Comparison of ENCODE assay signal across 16 cellular contexts in the genomic region with DNA sequence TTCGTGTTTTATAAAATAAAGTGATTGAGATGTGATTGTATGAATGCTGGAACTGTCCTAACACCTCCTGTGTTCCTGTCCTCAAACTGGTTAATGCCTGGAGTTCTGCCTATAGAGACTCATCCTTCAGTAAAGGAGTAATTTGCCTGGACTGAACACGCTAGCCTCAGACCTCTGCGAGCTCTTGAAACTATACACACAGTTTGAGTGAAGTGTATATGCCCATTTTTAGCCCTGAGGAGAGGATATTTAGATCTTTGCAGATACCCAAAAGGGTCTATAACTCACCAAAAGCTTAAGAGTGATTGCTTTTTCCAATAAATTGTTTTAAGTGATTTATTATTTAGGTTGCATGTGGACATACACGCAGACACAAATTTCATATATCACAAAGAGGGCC. TPM values are rescaled to one million over a fixed set of nuclear protein-coding genes. Genes with fewer than 3 reads are reported as not detected.
DNase-seq lines count a peak whose midpoint lies in the region; TF ChIP-seq lines count a peak whose summit lies in the region.
"Had no signal": no experiment of that assay in that cellular context is flagged by ENCODE, and none has a peak within 500 bp of the region (broad histone marks: within the 10 kb centered on the region; RNA-seq: fewer than 3 reads in every experiment).

No MANE protein-coding gene starts in this region.

- H2AFZ ChIP-seq in Karpas-422 (ENCODE audit: low read length) (no peak overlapping the region), SU-DHL-6 (ENCODE audit: low read depth, low read length, severe bottlenecking) (no peak overlapping the region)
- H2AFZ ChIP-seq: GM23248 had no signal

- peaks cover 40% of the 10 kb centered on the region for H3F3A ChIP-seq in DOHH2 (ENCODE audit: control insufficient read depth, insufficient read depth)
- peaks cover 62% of the 10 kb centered on the region for H3F3A ChIP-seq in SU-DHL-6 (ENCODE audit: insufficient read depth)

- H3K36me3 ChIP-seq in DOHH2 (ENCODE audit: control insufficient read depth, low read length), result peaks cover 18% of the 10 kb centered on the region
- H3K36me3 ChIP-seq in Karpas-422 (ENCODE audit: insufficient read depth, low read length), result no peaks in the 10 kb centered on the region; the same call in 1 of the 2 replicates
- H3K36me3 ChIP-seq in SU-DHL-6 (ENCODE audit: low read length), result no peaks in the 10 kb centered on the region
- H3K36me3 ChIP-seq: BE2C had no signal

- H3K27me3 ChIP-seq in DOHH2 (ENCODE audit: control insufficient read depth, low read length) (no peaks in the 10 kb centered on the region), Karpas-422 (ENCODE audit: low read length) (no peaks in the 10 kb centered on the region), SU-DHL-6 (ENCODE audit: low read length) (no peaks in the 10 kb centered on the region)
- H3K27me3 ChIP-seq: BE2C had no signal

- H3K79me2 ChIP-seq in DOHH2 (ENCODE audit: control insufficient read depth, low read length) (0 out of 2 replicates have a peak, but pooled peaks cover 4% of the 10 kb centered on the region), Karpas-422 (ENCODE audit: low read length) (no peaks in the 10 kb centered on the region), SU-DHL-6 (ENCODE audit: insufficient read depth, low read length) (no peaks in the 10 kb centered on the region; the same call in 1 of the 2 replicates)

- peak overlapping the region; percentile 99 for H3K27ac ChIP-seq in DOHH2 (ENCODE audit: low read depth, low read length)
- peak overlapping the region; percentile 98 for H3K27ac ChIP-seq in Karpas-422 (ENCODE audit: low read length)
- peak overlapping the region; percentile 99 for H3K27ac ChIP-seq in SU-DHL-6 (ENCODE audit: low read depth, low read length)
- H3K27ac ChIP-seq: GM23248 had no signal

- TF ChIP-seq CTCF in DOHH2 (IDR thresholded peaks at IDR 0.05; ENCODE audit: low read depth, low read length, poor library complexity, severe bottlenecking) (no peak), SU-DHL-6 (IDR thresholded peaks at IDR 0.05; ENCODE audit: insufficient read depth, low read length, poor library complexity, severe bottlenecking) (no peak)

- H3K9me2 ChIP-seq in DOHH2 (replicated peaks; ENCODE audit: control insufficient read depth, low read length), result no peaks in the 10 kb centered on the region
- H3K9me2 ChIP-seq in Karpas-422 (replicated peaks; ENCODE audit: insufficient read depth, low read length), result no peaks in the 10 kb centered on the region
- H3K9me2 ChIP-seq in SU-DHL-6 (replicated peaks; ENCODE audit: insufficient read depth, low read length), result no peaks in the 10 kb centered on the region

- H3K9me3 ChIP-seq in DOHH2 (ENCODE audit: control insufficient read depth, insufficient read depth, low read length) (no peaks in the 10 kb centered on the region), Karpas-422 (ENCODE audit: low read length) (no peaks in the 10 kb centered on the region), SU-DHL-6 (ENCODE audit: insufficient read depth, low read length) (no peaks in the 10 kb centered on the region)
- H3K9me3 ChIP-seq: BE2C had no signal

- DNase-seq in Karpas-422 (peak; percentile 77), AG08395 (ENCODE audit: low spot score) (no peak), NOMO-1 (lab: John Stamatoyannopoulos, UW; ENCODE audit: unreplicated experiment in 2 of 2) (no peak), SIG-M5 treated with dmso at 0.1 percent for 504 hours (lab: John Stamatoyannopoulos, UW; ENCODE audit: unreplicated experiment) (no peak)
- DNase-seq: BE2C; CD4-positive, alpha-beta memory T cell; DMS79 treated with DMSO at 0.1 percent for 48 hours; EL; GM23248; H7; HFFc6; IMR-90 had no signal

- H3K4me3 ChIP-seq in DOHH2 (ENCODE audit: low read length) (peak overlapping the region; percentile 71), Karpas-422 (ENCODE audit: low read length) (peak overlapping the region; percentile 56), SU-DHL-6 (ENCODE audit: insufficient read depth, low read length, poor library complexity, severe bottlenecking) (peak overlapping the region; percentile 42)
- H3K4me3 ChIP-seq: GM12878, GM23248, K562 had no signal

- H4K20me1 ChIP-seq in DOHH2 (ENCODE audit: control insufficient read depth, insufficient read depth, low read depth, low read length) (no peaks in the 10 kb centered on the region), Karpas-422 (ENCODE audit: insufficient read depth, low read depth, low read length) (no peaks in the 10 kb centered on the region), SU-DHL-6 (ENCODE audit: low read depth, low read length) (no peaks in the 10 kb centered on the region)

- peaks cover 80% of the 10 kb centered on the region for H3K4me1 ChIP-seq in DOHH2 (ENCODE audit: control insufficient read depth, low read length)
- H3K4me1 ChIP-seq in Karpas-422 (ENCODE audit: low read length), result peaks cover 72% of the 10 kb centered on the region
- H3K4me1 ChIP-seq: BE2C had no signal

- H3K9ac ChIP-seq in Karpas-422 (ENCODE audit: low read length), result peak overlapping the region; percentile 71
- peak overlapping the region; percentile 61 for H3K9ac ChIP-seq in SU-DHL-6 (ENCODE audit: low read length)
- H3K9ac ChIP-seq: GM23248 had no signal

- H3K4me2 ChIP-seq in DOHH2 (ENCODE audit: low read length), result peak overlapping the region; percentile 96
- H3K4me2 ChIP-seq in Karpas-422 (ENCODE audit: low read depth, low read length, poor library complexity, severe bottlenecking), result peak overlapping the region; percentile 69
- H3K4me2 ChIP-seq in SU-DHL-6 (ENCODE audit: low read depth, low read length, poor library complexity, severe bottlenecking), result peak overlapping the region; percentile 93

RNA-seq across cellular contexts. Expression of gene STIM2, which starts 29.9 kb away (rescaled TPM):
- total RNA-seq in Karpas-422 (2014; rRNA removed; shearing (Covaris generic); ENCODE audit: low replicate concordance), result 96.4 and 203 TPM in 2 replicates
